Comparison of ENCODE assay signal across 1 cellular context in the genomic region with DNA sequence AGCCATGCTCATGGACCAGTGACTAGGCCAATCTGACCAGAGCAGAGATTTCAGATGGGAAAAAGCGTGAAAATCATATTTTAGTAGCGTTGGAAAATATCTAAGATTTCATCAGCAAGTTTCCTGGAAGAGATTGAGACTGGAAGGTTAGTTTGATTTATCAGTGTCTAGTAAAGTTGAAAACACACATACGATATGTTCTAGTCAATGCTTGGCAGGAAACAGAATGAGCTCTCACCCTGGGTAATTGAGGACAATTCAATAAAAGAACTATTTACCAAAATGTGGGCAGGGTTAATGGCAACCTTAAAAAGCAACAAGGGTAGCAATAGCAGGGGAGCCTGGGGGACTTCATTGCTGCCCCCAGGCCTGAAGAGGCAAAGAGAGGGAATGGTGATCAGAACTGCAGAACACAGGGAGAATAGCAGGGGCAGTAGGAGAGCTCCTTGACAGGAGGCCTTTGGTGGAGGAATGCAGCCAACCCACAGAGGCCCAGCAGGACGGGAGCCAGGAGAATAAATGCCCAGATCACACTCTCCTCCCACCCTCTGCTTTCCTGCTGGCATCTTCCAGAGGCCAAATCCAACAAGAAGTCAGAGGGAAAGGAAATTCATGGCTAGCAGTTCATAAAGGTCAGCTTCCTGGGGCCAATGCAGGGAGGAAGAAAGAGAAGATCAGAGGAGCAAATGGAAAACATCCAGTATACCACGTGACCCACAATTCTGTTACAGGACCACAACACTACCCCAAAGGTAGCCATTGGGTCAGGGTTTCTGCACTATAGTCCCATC.
TF ChIP-seq lines count a peak whose summit lies in the region.

No MANE protein-coding gene starts in this region.

TF ChIP-seq in Ishikawa, 13 proteins besides CTCF, POLR2A, EP300 and RAD21 (continued from another document):
- TF ChIP-seq, protein P1, sequence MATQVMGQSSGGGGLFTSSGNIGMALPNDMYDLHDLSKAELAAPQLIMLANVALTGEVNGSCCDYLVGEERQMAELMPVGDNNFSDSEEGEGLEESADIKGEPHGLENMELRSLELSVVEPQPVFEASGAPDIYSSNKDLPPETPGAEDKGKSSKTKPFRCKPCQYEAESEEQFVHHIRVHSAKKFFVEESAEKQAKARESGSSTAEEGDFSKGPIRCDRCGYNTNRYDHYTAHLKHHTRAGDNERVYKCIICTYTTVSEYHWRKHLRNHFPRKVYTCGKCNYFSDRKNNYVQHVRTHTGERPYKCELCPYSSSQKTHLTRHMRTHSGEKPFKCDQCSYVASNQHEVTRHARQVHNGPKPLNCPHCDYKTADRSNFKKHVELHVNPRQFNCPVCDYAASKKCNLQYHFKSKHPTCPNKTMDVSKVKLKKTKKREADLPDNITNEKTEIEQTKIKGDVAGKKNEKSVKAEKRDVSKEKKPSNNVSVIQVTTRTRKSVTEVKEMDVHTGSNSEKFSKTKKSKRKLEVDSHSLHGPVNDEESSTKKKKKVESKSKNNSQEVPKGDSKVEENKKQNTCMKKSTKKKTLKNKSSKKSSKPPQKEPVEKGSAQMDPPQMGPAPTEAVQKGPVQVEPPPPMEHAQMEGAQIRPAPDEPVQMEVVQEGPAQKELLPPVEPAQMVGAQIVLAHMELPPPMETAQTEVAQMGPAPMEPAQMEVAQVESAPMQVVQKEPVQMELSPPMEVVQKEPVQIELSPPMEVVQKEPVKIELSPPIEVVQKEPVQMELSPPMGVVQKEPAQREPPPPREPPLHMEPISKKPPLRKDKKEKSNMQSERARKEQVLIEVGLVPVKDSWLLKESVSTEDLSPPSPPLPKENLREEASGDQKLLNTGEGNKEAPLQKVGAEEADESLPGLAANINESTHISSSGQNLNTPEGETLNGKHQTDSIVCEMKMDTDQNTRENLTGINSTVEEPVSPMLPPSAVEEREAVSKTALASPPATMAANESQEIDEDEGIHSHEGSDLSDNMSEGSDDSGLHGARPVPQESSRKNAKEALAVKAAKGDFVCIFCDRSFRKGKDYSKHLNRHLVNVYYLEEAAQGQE (IDR thresholded peaks at IDR 0.05; ENCODE audit: low read depth): no peak
- TF ChIP-seq EGR1 (IDR thresholded peaks at IDR 0.05): no peak
- 0 out of 2 replicates have a peak, but pooled peaks have one; percentile 48 for TF ChIP-seq TEAD4 (IDR thresholded peaks at IDR 0.05)
TF ChIP-seq in Ishikawa: peak in this region for 2.
